In the genomic region with DNA sequence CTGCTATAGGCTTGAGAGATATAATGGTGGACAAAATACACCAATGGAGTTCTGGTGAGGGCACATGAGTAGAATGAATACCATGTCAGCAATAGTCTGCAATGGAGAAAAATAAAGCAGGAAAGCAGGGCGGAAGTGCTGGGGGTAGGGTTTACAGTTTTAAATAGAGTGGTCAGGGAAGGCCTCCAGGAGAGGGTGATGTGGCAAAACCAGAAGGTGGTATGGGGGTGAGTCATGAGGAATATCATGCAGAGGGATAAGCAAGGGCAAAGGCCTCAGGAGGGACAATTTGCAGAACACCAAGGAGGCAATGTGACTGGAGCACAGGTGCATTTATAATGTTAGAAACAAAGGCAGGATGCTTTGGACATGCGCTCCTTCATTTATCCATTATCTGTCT, we compare ENCODE assay signal across 19 cellular contexts.
DNase-seq lines count a peak whose midpoint lies in the region; ATAC-seq, FAIRE-seq and TF ChIP-seq lines count a peak whose summit lies in the region.
"Had no signal": no experiment of that assay in that cellular context is flagged by ENCODE, and none has a peak within 500 bp of the region (broad histone marks: within the 10 kb centered on the region; RNA-seq: fewer than 3 reads in every experiment).

No MANE protein-coding gene starts in this region.

- H3K9me3 ChIP-seq in astrocyte (ENCODE audit: insufficient read depth, low read depth, low read length) = no peaks in the 10 kb centered on the region
- H3K9me3 ChIP-seq: A549 had no signal

- TF ChIP-seq CTCF in astrocyte (IDR thresholded peaks at IDR 0.05; ENCODE audit: insufficient read depth, low read depth, low read length) (no peak), foreskin fibroblast (IDR thresholded peaks at IDR 0.05; ENCODE audit: low read depth, low read length) (no peak)

- H3K4me1 ChIP-seq in astrocyte (ENCODE audit: insufficient read depth, low read length) = peaks cover 4% of the 10 kb centered on the region
- H3K4me1 ChIP-seq: left lung had no signal

- in situ Hi-C loops in ACHN (cut with HindIII; ENCODE audit: low pct_ligation_motif_present, low pct_unique_long_range_greater_than_20kb, low sequenced_read_pairs) = no loop called here

- no peaks in the 10 kb centered on the region for H3K36me3 ChIP-seq in astrocyte (ENCODE audit: insufficient read depth, low read length)

- peaks cover 13% of the 10 kb centered on the region for H3K4me1 Mint-ChIP-seq in astrocyte (ENCODE audit: low read depth, unreplicated experiment)
- H3K4me1 Mint-ChIP-seq in naive thymus-derived CD8-positive, alpha-beta T cell = peaks cover 0 to 6% (median 0%) of the 10 kb centered on the region in 4 donors

- no peak for ATAC-seq in naive thymus-derived CD8-positive, alpha-beta T cell
- ATAC-seq in GM21360 (IDR thresholded peaks at IDR 0.05; ENCODE audit: unreplicated experiment) = no peak
- ATAC-seq: A549; activated naive CD4-positive, alpha-beta T cell treated with anti-CD3 and anti-CD28 coated beads, Interleukin-2, amount 50 U/mL, for 72 hours; activated T-cell treated with anti-CD3 and anti-CD28 coated beads, Interleukin-2, amount 50 U/mL, for 72 hours; left lung had no signal

- no peaks in the 10 kb centered on the region for H3K36me3 Mint-ChIP-seq in astrocyte (ENCODE audit: low read depth, unreplicated experiment)
- peaks cover 29 to 61% (median 50%) of the 10 kb centered on the region in 3 donors for H3K36me3 Mint-ChIP-seq in naive thymus-derived CD8-positive, alpha-beta T cell

- DNase-seq in ACHN (peak; percentile 84), HS-27A (ENCODE audit: low read depth) (peak; percentile 17), astrocyte (ENCODE audit: low read depth) (peak; percentile 41), foreskin fibroblast (peak; percentile 14 to 49), T-helper 9 cell (no peak)
- no peak for DNase-seq in activated naive CD4-positive, alpha-beta T cell treated with anti-CD3 and anti-CD28 coated beads, Interleukin-2, amount 50 U/mL, for 16 hours
- no peak for DNase-seq in naive thymus-derived CD8-positive, alpha-beta T cell
- DNase-seq: activated CD4-positive, alpha-beta T cell treated with anti-CD3 and anti-CD28 coated beads for 1 hour; activated T-cell treated with anti-CD3 and anti-CD28 coated beads, Interleukin-2, amount 50 U/mL, for 72 hours; DMS53; left lung; NCI-H748 treated with DMSO at 0.1 percent for 48 hours had no signal

- H3K9me3 Mint-ChIP-seq in astrocyte (ENCODE audit: unreplicated experiment) = peaks cover 4% of the 10 kb centered on the region
- H3K9me3 Mint-ChIP-seq in naive thymus-derived CD8-positive, alpha-beta T cell = peaks cover 0 to 27% (median 15%) of the 10 kb centered on the region in 9 donors

- peak overlapping the region; percentile 11 for H3K4me2 ChIP-seq in astrocyte (ENCODE audit: low read length)
- H3K4me2 ChIP-seq: A549, PC-9 had no signal

- no peak overlapping the region for H3K4me3 Mint-ChIP-seq in astrocyte (ENCODE audit: unreplicated experiment)
- no peak overlapping the region for H3K4me3 Mint-ChIP-seq in naive thymus-derived CD8-positive, alpha-beta T cell
- H3K4me3 Mint-ChIP-seq: activated T-cell treated with anti-CD3 and anti-CD28 coated beads, Interleukin-2, amount 50 U/mL, for 72 hours; brain; dendritic cell treated with granulocyte-macrophage colony-stimulating factor and Interleukin-4, amounts not matched to agents 40 ng/mL and 50 ng/mL, for 4 days had no signal

- H3K27ac ChIP-seq in astrocyte (ENCODE audit: low read depth, low read length) = no peak overlapping the region
- H3K27ac ChIP-seq: A549, C4-2B, left lung, PC-9 had no signal

- no peak overlapping the region for H3K9ac ChIP-seq in astrocyte (ENCODE audit: low read length)

- H3K27me3 ChIP-seq in astrocyte (ENCODE audit: insufficient read depth, low read length) = no peaks in the 10 kb centered on the region
- H3K27me3 ChIP-seq: left lung had no signal

- POLR2A ChIA-PET in naive thymus-derived CD8-positive, alpha-beta T cell (lab: Charles Lee) = no interaction called here

- no peaks in the 10 kb centered on the region for H3K79me2 ChIP-seq in astrocyte (ENCODE audit: insufficient read depth, low read length)

- FAIRE-seq in astrocyte (lab: Jason Lieb, UNC) = no peak
- FAIRE-seq: A549 had no signal

- H3K27ac Mint-ChIP-seq in astrocyte (ENCODE audit: unreplicated experiment) = no peak overlapping the region
- H3K27ac Mint-ChIP-seq in naive thymus-derived CD8-positive, alpha-beta T cell = peak overlapping the region in 1 of 10 donors; percentile 45
- H3K27ac Mint-ChIP-seq: activated naive CD4-positive, alpha-beta T cell treated with anti-CD3 and anti-CD28 coated beads, Interleukin-2, amount 50 U/mL, for 72 hours; dendritic cell treated with granulocyte-macrophage colony-stimulating factor and Interleukin-4, amounts not matched to agents 40 ng/mL and 50 ng/mL, for 4 days had no signal

- H3K4me3 ChIP-seq in astrocyte (ENCODE audit: insufficient read depth, low read depth, low read length) (no peak overlapping the region), foreskin fibroblast (ENCODE audit: low read depth in 1 of 2, low read length in 2 of 2) (no peak overlapping the region)
- H3K4me3 ChIP-seq: A549, left lung, PC-9 had no signal

- no peaks in the 10 kb centered on the region for H3K27me3 Mint-ChIP-seq in astrocyte (ENCODE audit: low read depth, unreplicated experiment)
- H3K27me3 Mint-ChIP-seq in naive thymus-derived CD8-positive, alpha-beta T cell = no peaks in the 10 kb centered on the region
- H3K27me3 Mint-ChIP-seq: brain; dendritic cell treated with granulocyte-macrophage colony-stimulating factor and Interleukin-4, amounts not matched to agents 40 ng/mL and 50 ng/mL, for 4 days had no signal

- peaks cover 5% of the 10 kb centered on the region for H4K20me1 ChIP-seq in astrocyte (ENCODE audit: insufficient read depth, low read length)

- H2AFZ ChIP-seq in astrocyte (ENCODE audit: low read depth, low read length) = no peak overlapping the region
- H2AFZ ChIP-seq: PC-9 had no signal

Comparison
In these comparisons a context has a peak if more than half of its experiments do, and no peak if none do; other contexts are left out.
1. DNase-seq: peak in ACHN (single experiment), HS-27A (single experiment), astrocyte (single experiment) and foreskin fibroblast (2 of 2); none in activated naive CD4-positive, alpha-beta T cell treated with anti-CD3 and anti-CD28 coated beads, Interleukin-2, amount 50 U/mL, for 16 hours (single experiment), T-helper 9 cell (single experiment) and naive thymus-derived CD8-positive, alpha-beta T cell (0 of 10).